ENCODE assay signal across 1 cellular context in the genomic region with DNA sequence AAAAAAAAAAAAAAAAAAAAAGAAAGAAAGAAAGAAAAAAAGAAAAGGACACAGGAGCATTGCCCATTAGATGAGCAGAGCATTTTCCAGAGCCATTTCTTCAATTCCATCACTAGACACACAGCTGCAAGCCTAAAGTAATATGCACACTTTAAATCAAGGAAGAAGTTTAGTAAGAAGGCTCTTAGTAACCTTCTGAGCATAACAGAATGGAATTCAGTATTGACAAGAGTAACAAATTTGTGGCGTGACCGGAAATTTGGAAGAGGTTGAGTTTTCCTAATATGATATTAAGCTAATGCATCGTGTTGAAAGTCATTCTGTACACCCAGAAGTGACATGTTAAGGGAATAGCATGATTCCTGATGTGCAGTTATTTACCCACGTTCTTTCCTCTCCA.
TF ChIP-seq lines count a peak whose summit lies in the region.

No MANE protein-coding gene starts in this region.

TF ChIP-seq in HepG2, 621 proteins besides CTCF, POLR2A, EP300 and RAD21 (continued from another document):
- TF ChIP-seq, protein P1, sequence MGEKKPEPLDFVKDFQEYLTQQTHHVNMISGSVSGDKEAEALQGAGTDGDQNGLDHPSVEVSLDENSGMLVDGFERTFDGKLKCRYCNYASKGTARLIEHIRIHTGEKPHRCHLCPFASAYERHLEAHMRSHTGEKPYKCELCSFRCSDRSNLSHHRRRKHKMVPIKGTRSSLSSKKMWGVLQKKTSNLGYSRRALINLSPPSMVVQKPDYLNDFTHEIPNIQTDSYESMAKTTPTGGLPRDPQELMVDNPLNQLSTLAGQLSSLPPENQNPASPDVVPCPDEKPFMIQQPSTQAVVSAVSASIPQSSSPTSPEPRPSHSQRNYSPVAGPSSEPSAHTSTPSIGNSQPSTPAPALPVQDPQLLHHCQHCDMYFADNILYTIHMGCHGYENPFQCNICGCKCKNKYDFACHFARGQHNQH (CRISPR knock-in tag; IDR thresholded peaks at IDR 0.05), result no peak
